In genomic region chr7:37097983-37098382, GRCh38 we compare ENCODE assay signal across 17 cellular contexts.
"Had no signal": no experiment of that assay in that cellular context is flagged by ENCODE, and none has a peak within 500 bp of the region (broad histone marks: within the 10 kb centered on the region; RNA-seq: fewer than 3 reads in every experiment).

No MANE protein-coding gene starts in this region.

- H3K9me3 Mint-ChIP-seq: activated CD4-positive, alpha-beta T cell treated with anti-CD3 and anti-CD28 coated beads, Interleukin-2, amount 10 ng/mL, durations not matched to agents 7 days and 5 days; activated T-cell treated with anti-CD3 and anti-CD28 coated beads, Interleukin-2, amount 50 U/mL, for 24 hours; naive thymus-derived CD8-positive, alpha-beta T cell; stimulated activated naive CD8-positive, alpha-beta T cell treated with anti-CD3 and anti-CD28 coated beads, Interleukin-15, Interleukin-2, amounts not matched to agents 100 ng/mL and 50 ng/mL, for 24 hours; T-helper 1 cell treated with Interleukin-12 subunit alpha and Interleukin-12 subunit beta and Interleukin-4 antibody, amounts not matched to agents 30 μg/mL and 1 μg/mL, for 36 hours had no signal

- H3K27ac ChIP-seq: body of pancreas, prostate gland, tibial artery had no signal

- H3K27me3 ChIP-seq: body of pancreas, tibial artery had no signal

- ATAC-seq: activated naive CD8-positive, alpha-beta T cell treated with anti-CD3 and anti-CD28 coated beads, Interleukin-2, amount 50 U/mL, for 24 hours; body of pancreas; left lobe of liver; naive thymus-derived CD8-positive, alpha-beta T cell had no signal

- H3K4me3 Mint-ChIP-seq: activated CD4-positive, alpha-beta T cell treated with anti-CD3 and anti-CD28 coated beads, Interleukin-2, amount 10 ng/mL, durations not matched to agents 7 days and 5 days; activated naive CD8-positive, alpha-beta T cell treated with anti-CD3 and anti-CD28 coated beads, Interleukin-2, amount 50 U/mL, for 24 hours; activated T-cell treated with anti-CD3 and anti-CD28 coated beads, Interleukin-2, amount 50 U/mL, for 24 hours; naive thymus-derived CD8-positive, alpha-beta T cell; stimulated activated naive CD8-positive, alpha-beta T cell treated with anti-CD3 and anti-CD28 coated beads, Interleukin-15, Interleukin-2, amounts not matched to agents 100 ng/mL and 50 ng/mL, for 24 hours; T-helper 1 cell treated with Interleukin-12 subunit alpha and Interleukin-12 subunit beta and Interleukin-4 antibody, amounts not matched to agents 30 μg/mL and 1 μg/mL, for 36 hours had no signal

- H3K4me3 ChIP-seq: body of pancreas, lung, prostate gland, tibial artery had no signal

- H3K9me3 ChIP-seq: body of pancreas, prostate gland, tibial artery had no signal

- H3K27me3 Mint-ChIP-seq: activated CD4-positive, alpha-beta T cell treated with anti-CD3 and anti-CD28 coated beads, Interleukin-2, amount 10 ng/mL, durations not matched to agents 7 days and 5 days; activated naive CD8-positive, alpha-beta T cell treated with anti-CD3 and anti-CD28 coated beads, Interleukin-2, amount 50 U/mL, for 24 hours; activated T-cell treated with anti-CD3 and anti-CD28 coated beads, Interleukin-2, amount 50 U/mL, for 24 hours; naive thymus-derived CD8-positive, alpha-beta T cell; stimulated activated naive CD8-positive, alpha-beta T cell treated with anti-CD3 and anti-CD28 coated beads, Interleukin-15, Interleukin-2, amounts not matched to agents 100 ng/mL and 50 ng/mL, for 24 hours had no signal

- H3K4me1 ChIP-seq: prostate gland, tibial artery had no signal

- DNase-seq: activated CD4-positive, alpha-beta T cell treated with anti-CD3 and anti-CD28 coated beads, Interleukin-2, amount 10 ng/mL, durations not matched to agents 7 days and 5 days; activated gamma-delta T cell; activated naive CD4-positive, alpha-beta T cell treated with anti-CD3 and anti-CD28 coated beads, Interleukin-2, amount 50 U/mL, for 16 hours; activated naive CD8-positive, alpha-beta T cell treated with anti-CD3 and anti-CD28 coated beads, Interleukin-2, amount 50 U/mL, for 24 hours; activated T-cell treated with anti-CD3 and anti-CD28 coated beads, Interleukin-2, amount 50 U/mL, for 24 hours; anterior cingulate cortex; body of pancreas; foreskin fibroblast; naive thymus-derived CD8-positive, alpha-beta T cell; stimulated activated CD4-positive, alpha-beta T cell treated with anti-CD3 and anti-CD28 coated beads, Interleukin-4, amount 100 ng/mL, for 24 hours; substantia nigra; tibial artery had no signal

- H3K36me3 ChIP-seq: prostate gland, tibial artery had no signal

- H3K27ac Mint-ChIP-seq: activated CD4-positive, alpha-beta T cell treated with anti-CD3 and anti-CD28 coated beads, Interleukin-2, amount 10 ng/mL, durations not matched to agents 7 days and 5 days; activated T-cell treated with anti-CD3 and anti-CD28 coated beads, Interleukin-2, amount 50 U/mL, for 24 hours; stimulated activated naive CD8-positive, alpha-beta T cell treated with anti-CD3 and anti-CD28 coated beads, Interleukin-15, Interleukin-2, amounts not matched to agents 100 ng/mL and 50 ng/mL, for 24 hours; T-helper 1 cell treated with Interleukin-12 subunit alpha and Interleukin-12 subunit beta and Interleukin-4 antibody, amounts not matched to agents 30 μg/mL and 1 μg/mL, for 36 hours had no signal
